ENCODE assay signal across 8 cellular contexts in genomic region chr3:134373942-134374790, GRCh38. TPM values are rescaled to one million over a fixed set of nuclear protein-coding genes. Genes with fewer than 3 reads are reported as not detected.
DNase-seq lines count a peak whose midpoint lies in the region; ATAC-seq and TF ChIP-seq lines count a peak whose summit lies in the region.

Gene AMOTL2 (minus strand): TSS chr3:134374447. CDS start chr3:134371433, 3,014 bp downstream.

- peak; percentile 95 to 96 (median 96) for TF ChIP-seq POLR2A in body of pancreas (IDR thresholded peaks at IDR 0.05)

- no peaks in the 10 kb centered on the region for H3K27me3 ChIP-seq in body of pancreas

- H3K9me3 ChIP-seq in body of pancreas: no peaks in the 10 kb centered on the region

- H3K36me3 ChIP-seq in body of pancreas (replicated peaks in 1 of 2; ENCODE audit: insufficient read depth in 1 of 2, low read depth in 2 of 2): peaks cover 2 to 7% of the 10 kb centered on the region in 2 donors

- 0 to 1% methylated on average over 20 to 84 of the region's 87 CpGs for WGBS in body of pancreas, 2 donors

- DNase-seq in DMS79 treated with DMSO at 0.1 percent for 48 hours (lab: John Stamatoyannopoulos, UW): peak; percentile 68
- DNase-seq in NOMO-1 (lab: John Stamatoyannopoulos, UW; ENCODE audit: unreplicated experiment in 2 of 2): peak; percentile 61 to 67
- peak; percentile 85 to 90 (median 88) for DNase-seq in body of pancreas
- peak; percentile 96 for DNase-seq in hepatic stellate cell (ENCODE audit: low spot score)
- DNase-seq in posterior cingulate gyrus: peak; percentile 72 to 97 (median 76)

- intact Hi-C loops in body of pancreas (cut with DNase I): no loop called here
- intact Hi-C loops in posterior cingulate gyrus (cut with DNase I): loop anchor here (2.0 to 5.0 kb wide), 3 partner anchors 33 to 122 kb away; partner anchors contain the start of gene RYK

- peak within 1 kb of the TSS; percentile 92 to 99 (median 98) for H3K27ac ChIP-seq in body of pancreas

- peak in 1 of 7 experiments; percentile 1 for TF ChIP-seq CTCF in body of pancreas (IDR thresholded peaks at IDR 0.05)

- H3K4me3 ChIP-seq in body of pancreas: peak within 1 kb of the TSS; percentile 38 to 42

- peak; percentile 60 for ATAC-seq in HG02885 (IDR thresholded peaks at IDR 0.05; ENCODE audit: poor library complexity, unreplicated experiment)
- peak; percentile 81 for ATAC-seq in body of pancreas
- ATAC-seq in HG03520 (IDR thresholded peaks at IDR 0.05; ENCODE audit: unreplicated experiment): no peak
- ATAC-seq in GM21786 (IDR thresholded peaks at IDR 0.05; ENCODE audit: unreplicated experiment): no peak

- H3K4me1 ChIP-seq in body of pancreas: peaks cover 61% of the 10 kb centered on the region

RNA-seq across cellular contexts. Expression of gene AMOTL2, which starts in this region (rescaled TPM):
- total RNA-seq in body of pancreas: 10 to 100 TPM; 65.1 to 71.5 TPM

Comparison
In these comparisons a context has a peak if more than half of its experiments do, and no peak if none do; other contexts are left out.
1. ATAC-seq: peak in HG02885 (single experiment) and body of pancreas (single experiment); none in HG03520 (single experiment) and GM21786 (single experiment).
2. Peak in every context shown above with its lines, with median percentiles within 50 percentile points of each other: DNase-seq.